8 cellular contexts compared by ENCODE assay signal in the genomic region with DNA sequence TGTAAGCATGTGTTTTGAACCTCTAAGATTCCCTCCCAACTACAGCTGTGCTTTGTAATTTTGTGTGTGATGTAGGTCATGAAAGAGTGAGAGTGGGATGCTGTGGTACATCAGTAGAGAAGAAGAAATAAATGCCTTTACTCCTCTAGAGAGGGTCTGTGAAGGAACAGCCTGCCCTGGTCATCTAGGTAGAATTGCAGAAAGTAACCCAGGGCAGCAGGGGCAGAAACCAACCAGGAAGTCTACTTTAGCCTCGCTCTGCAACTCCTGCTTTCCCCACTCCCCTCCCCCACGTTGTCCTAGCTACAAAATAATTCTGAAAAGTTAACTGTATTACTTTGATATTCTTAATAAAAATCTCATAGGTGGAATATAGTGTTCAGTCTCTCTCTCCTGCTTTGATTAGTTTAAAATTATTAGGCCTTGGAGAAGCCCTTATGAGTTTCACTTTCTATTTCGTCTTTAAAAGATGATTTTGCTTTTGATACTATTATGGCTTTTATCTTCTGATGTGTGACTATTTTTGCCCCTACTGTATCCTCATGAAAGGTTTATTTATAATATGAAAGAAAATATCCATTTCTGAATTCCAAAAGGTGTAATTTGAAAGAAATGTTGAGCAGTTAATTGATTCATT. TPM values are rescaled to one million over a fixed set of nuclear protein-coding genes. Genes with fewer than 3 reads are reported as not detected.
A peak's percentile ranks its signal among the peaks of the same experiment; 100 is the strongest.
DNase-seq lines count a peak whose midpoint lies in the region; TF ChIP-seq lines count a peak whose summit lies in the region.

No MANE protein-coding gene starts in this region.

- H3K4me3 ChIP-seq in fibroblast of lung (replicated peaks in 1 of 4; ENCODE audit: control extremely low read depth in 1 of 4, insufficient read depth in 1 of 4, low read depth in 3 of 4, low read length in 4 of 4) (peak overlapping the region; percentile 37 to 50 (median 42)), skeletal muscle tissue (ENCODE audit: low read length in 3 of 3) (peak overlapping the region in 1 of 3 donors; percentile 39)

- no peaks in the 10 kb centered on the region for H3K27me3 ChIP-seq in fibroblast of lung (ENCODE audit: control insufficient read depth, insufficient read depth, low read length)
- no peaks in the 10 kb centered on the region for H3K27me3 ChIP-seq in skeletal muscle tissue (ENCODE audit: control insufficient read depth in 3 of 3, insufficient read depth in 3 of 3, low read length in 3 of 3)

- peak overlapping the region; percentile 86 for H3K27ac Mint-ChIP-seq in activated naive CD4-positive, alpha-beta T cell treated with anti-CD3 and anti-CD28 coated beads, Interleukin-2, amount 10 ng/mL, durations not matched to agents 7 days and 5 days

- H3K36me3 Mint-ChIP-seq in activated naive CD4-positive, alpha-beta T cell treated with anti-CD3 and anti-CD28 coated beads, Interleukin-2, amount 10 ng/mL, durations not matched to agents 7 days and 5 days: peaks cover 42% of the 10 kb centered on the region

- no peaks in the 10 kb centered on the region for H3K36me3 ChIP-seq in fibroblast of lung (ENCODE audit: control insufficient read depth, insufficient read depth, low read length)
- H3K36me3 ChIP-seq in skeletal muscle tissue (ENCODE audit: control insufficient read depth in 3 of 3, insufficient read depth in 3 of 3, low read length in 3 of 3): peaks cover 0 to 20% (median 1%) of the 10 kb centered on the region in 3 donors

- TF ChIP-seq CTCF in fibroblast of lung (conservative IDR thresholded peaks at IDR 0.05 in 1 of 2, IDR thresholded peaks at IDR 0.05 in 1 of 2; ENCODE audit: low read depth in 1 of 2, low read length in 2 of 2): no peak

- no peaks in the 10 kb centered on the region for H4K20me1 ChIP-seq in fibroblast of lung (ENCODE audit: control insufficient read depth, extremely low read depth, insufficient read depth, low read length)

- CTCF ChIA-PET in activated naive CD4-positive, alpha-beta T cell treated with anti-CD3 and anti-CD28 coated beads, Interleukin-2, amount 10 ng/mL, durations not matched to agents 7 days and 5 days (lab: Charles Lee): no interaction called here

- peaks cover 42% of the 10 kb centered on the region for H3K4me1 Mint-ChIP-seq in activated naive CD4-positive, alpha-beta T cell treated with anti-CD3 and anti-CD28 coated beads, Interleukin-2, amount 10 ng/mL, durations not matched to agents 7 days and 5 days

- H3K4me2 ChIP-seq in fibroblast of lung (ENCODE audit: extremely low read depth, insufficient read depth, low read length): peak overlapping the region; percentile 93

- no peaks in the 10 kb centered on the region for H3K27me3 Mint-ChIP-seq in activated naive CD4-positive, alpha-beta T cell treated with anti-CD3 and anti-CD28 coated beads, Interleukin-2, amount 10 ng/mL, durations not matched to agents 7 days and 5 days

- peak overlapping the region; percentile 80 for H3K27ac ChIP-seq in fibroblast of lung (ENCODE audit: insufficient read depth, low read length)
- H3K27ac ChIP-seq in skeletal muscle tissue (ENCODE audit: low read depth, low read length): peak overlapping the region; percentile 16

- H3K9me3 Mint-ChIP-seq in activated naive CD4-positive, alpha-beta T cell treated with anti-CD3 and anti-CD28 coated beads, Interleukin-2, amount 10 ng/mL, durations not matched to agents 7 days and 5 days: no peaks in the 10 kb centered on the region

- H3K4me1 ChIP-seq in fibroblast of lung (ENCODE audit: control insufficient read depth, extremely low read depth, insufficient read depth, low read length) (peaks cover 20% of the 10 kb centered on the region), skeletal muscle tissue (ENCODE audit: control insufficient read depth in 3 of 3, insufficient read depth in 3 of 3, low read length in 3 of 3) (peaks cover 3 to 9% (median 5%) of the 10 kb centered on the region in 3 donors)

- peak overlapping the region; percentile 71 for H3K4me3 Mint-ChIP-seq in activated naive CD4-positive, alpha-beta T cell treated with anti-CD3 and anti-CD28 coated beads, Interleukin-2, amount 10 ng/mL, durations not matched to agents 7 days and 5 days

- H3K79me2 ChIP-seq in fibroblast of lung (ENCODE audit: control insufficient read depth, insufficient read depth, low read length): peaks cover 53% of the 10 kb centered on the region

- H3K9me3 ChIP-seq in fibroblast of lung (ENCODE audit: control insufficient read depth, insufficient read depth, low read depth, low read length) (no peaks in the 10 kb centered on the region), skeletal muscle tissue (ENCODE audit: control insufficient read depth in 3 of 3, low read length in 3 of 3) (no peaks in the 10 kb centered on the region)

- no peak overlapping the region for H2AFZ ChIP-seq in fibroblast of lung (ENCODE audit: low read length)

- H3K9ac ChIP-seq in fibroblast of lung (ENCODE audit: insufficient read depth, low read length) (peak overlapping the region; percentile 32), skeletal muscle tissue (ENCODE audit: low read depth in 1 of 3, low read length in 3 of 3) (peak overlapping the region; percentile 13 to 54 (median 51))

- peak; percentile 28 for DNase-seq in activated naive CD4-positive, alpha-beta T cell treated with anti-CD3 and anti-CD28 coated beads, Interleukin-2, amount 10 ng/mL, durations not matched to agents 7 days and 5 days
- DNase-seq in activated naive CD4-positive, alpha-beta T cell treated with anti-CD3 and anti-CD28 coated beads, Interleukin-2, amount 50 U/mL, for 16 hours: no peak
- DNase-seq in NCI-H2029 treated with DMSO at 0.1 percent for 48 hours (lab: John Stamatoyannopoulos, UW) (peak; percentile 6), fibroblast of lung (ENCODE audit: low read depth in 2 of 2) (no peak), NCI-H1417 (lab: John Stamatoyannopoulos, UW) (no peak), NCI-H128 (lab: John Stamatoyannopoulos, UW; ENCODE audit: unreplicated experiment) (no peak), iPS-NIHi7 (ENCODE audit: extremely low spot score) (no peak)

RNA-seq across cellular contexts. Expression of gene TBK1, which starts 7.6 kb away (rescaled TPM):
- total RNA-seq in fibroblast of lung (35.4 and 42.9 TPM in 2 replicates), skeletal muscle tissue (19.8 TPM)
- 20.0 and 26.5 TPM in 2 replicates for polyA plus RNA-seq in fibroblast of lung
- 14.2 and 17.8 TPM in 2 replicates for polyA plus RNA-seq in fibroblast of lung (2012)
- 0.27 and 0.74 TPM in 2 replicates for polyA minus RNA-seq in fibroblast of lung (ENCODE audit: low replicate concordance)

RNA-seq across cellular contexts. Expression of gene XPOT, which starts 55.3 kb away (rescaled TPM):
- total RNA-seq in fibroblast of lung (203 and 205 TPM in 2 replicates), skeletal muscle tissue (35.0 TPM)
- 67.0 and 92.6 TPM in 2 replicates for polyA plus RNA-seq in fibroblast of lung
- polyA plus RNA-seq in fibroblast of lung (2012): 46.8 and 60.1 TPM in 2 replicates
- 17.6 and 20.8 TPM in 2 replicates for polyA minus RNA-seq in fibroblast of lung (ENCODE audit: low replicate concordance)

Comparison
In these comparisons a context has a peak if more than half of its experiments do, and no peak if none do; other contexts are left out.
1. DNase-seq: peak in activated naive CD4-positive, alpha-beta T cell treated with anti-CD3 and anti-CD28 coated beads, Interleukin-2, amount 10 ng/mL, durations not matched to agents 7 days and 5 days (single experiment) and NCI-H2029 treated with DMSO at 0.1 percent for 48 hours (single experiment); none in activated naive CD4-positive, alpha-beta T cell treated with anti-CD3 and anti-CD28 coated beads, Interleukin-2, amount 50 U/mL, for 16 hours (single experiment), fibroblast of lung (0 of 2), NCI-H1417 (0 of 3), NCI-H128 (single experiment) and iPS-NIHi7 (single experiment).